ENCODE assay signal across 1 cellular context in the genomic region with DNA sequence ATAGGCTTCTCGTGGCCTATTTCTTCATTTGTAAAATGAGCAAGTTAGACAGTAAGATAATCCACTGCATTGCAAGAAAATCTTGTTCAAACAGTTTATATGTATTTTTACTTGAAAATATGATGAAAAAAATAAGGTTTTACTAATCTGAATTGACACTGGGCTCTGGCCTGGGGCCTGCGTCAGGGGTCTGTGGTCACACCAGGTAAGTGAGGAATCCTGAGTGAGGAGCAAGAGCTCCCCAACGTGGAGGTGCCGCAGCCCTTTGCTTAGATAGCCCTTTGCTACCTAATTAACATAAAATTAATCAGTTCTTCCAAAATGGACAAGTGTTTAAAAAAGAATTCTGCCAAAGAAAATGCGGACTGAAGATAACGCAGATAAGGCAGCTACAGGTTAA.
A peak's percentile ranks its signal among the peaks of the same experiment; 100 is the strongest.
TF ChIP-seq lines count a peak whose summit lies in the region.

No MANE protein-coding gene starts in this region.

TF ChIP-seq in GM12878, 131 proteins besides CTCF, POLR2A, EP300 and RAD21:
- TF ChIP-seq POLR2AphosphoS5 (IDR thresholded peaks at IDR 0.05; ENCODE audit: low read length) = no peak
- TF ChIP-seq ASH2L (IDR thresholded peaks at IDR 0.05; ENCODE audit: borderline replicate concordance, low read depth) = no peak
- peak; percentile 19; the same call in 1 of the 2 replicates for TF ChIP-seq SMC3 (IDR thresholded peaks at IDR 0.05; ENCODE audit: borderline replicate concordance, low read length)
- peak; percentile 81 for TF ChIP-seq ZNF687 (IDR thresholded peaks at IDR 0.05)
- TF ChIP-seq RUNX3 (IDR thresholded peaks at IDR 0.05; ENCODE audit: low read length) = 0 out of 2 replicates have a peak, but pooled peaks have one; percentile 22
